In the genomic region with DNA sequence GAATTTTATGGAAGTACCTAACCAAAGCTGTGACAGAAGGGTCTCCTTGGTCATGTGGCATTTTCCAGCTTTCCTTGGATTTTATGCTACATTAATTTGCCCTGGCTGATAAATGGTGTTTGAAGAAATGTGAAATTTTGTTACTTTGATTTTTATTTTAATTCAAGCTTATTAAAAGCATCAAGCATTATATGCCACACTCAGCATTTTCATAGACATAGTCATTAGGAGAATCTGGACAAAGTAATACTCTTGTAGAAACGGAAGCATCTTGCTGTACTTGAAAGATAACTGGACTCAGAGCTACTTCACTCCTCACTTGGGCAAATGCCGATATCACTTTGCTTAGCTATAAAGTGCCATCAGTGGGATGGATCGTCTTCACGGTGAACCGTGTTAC, we compare ENCODE assay signal across 3 cellular contexts.
TF ChIP-seq lines count a peak whose summit lies in the region.

No MANE protein-coding gene starts in this region.

TF ChIP-seq in A549, 52 proteins besides CTCF, POLR2A, EP300 and RAD21:
- peak; percentile 84 for TF ChIP-seq MAFK (IDR thresholded peaks at IDR 0.05; ENCODE audit: partially characterized antibody)
- TF ChIP-seq RFX5 (IDR thresholded peaks at IDR 0.05), result no peak

TF ChIP-seq in IMR-90, 13 proteins besides CTCF, POLR2A, EP300 and RAD21:
- peak; percentile 81 for TF ChIP-seq MAFK (IDR thresholded peaks at IDR 0.05; ENCODE audit: low read depth, low read length)
- no peak for TF ChIP-seq CEBPB (IDR thresholded peaks at IDR 0.05; ENCODE audit: low read depth, low read length)
TF ChIP-seq in IMR-90: peak in this region for 1.

TF ChIP-seq in K562, 482 proteins besides CTCF, POLR2A, EP300 and RAD21:
- TF ChIP-seq MAFK (IDR thresholded peaks at IDR 0.05; ENCODE audit: low read length) (peak; percentile 66; the same call in 1 of the 2 replicates), CC2D1A (IDR thresholded peaks at IDR 0.05) (no peak), C11orf30 (IDR thresholded peaks at IDR 0.05; ENCODE audit: low read depth) (peak; percentile 72), DIDO1 (tag; IDR thresholded peaks at IDR 0.05; ENCODE audit: low read depth) (no peak), ZNF316 (IDR thresholded peaks at IDR 0.05) (peak; percentile 85), MAFG (tag; conservative IDR thresholded peaks at IDR 0.05) (peak; percentile 57), MAFF (IDR thresholded peaks at IDR 0.05; ENCODE audit: low read length) (peak; percentile 62), ZKSCAN3 (CRISPR knock-in tag; IDR thresholded peaks at IDR 0.05) (no peak), BRD4 (IDR thresholded peaks at IDR 0.05) (no peak), COPS2 (conservative IDR thresholded peaks at IDR 0.05) (no peak)
TF ChIP-seq in K562: peak in this region for 5.
